1 cellular context compared by ENCODE assay signal in genomic region chrX:18348047-18348446, GRCh38.
TF ChIP-seq lines count a peak whose summit lies in the region.

No MANE protein-coding gene starts in this region.

TF ChIP-seq in HEK293, 187 proteins besides CTCF, POLR2A, EP300 and RAD21 (continued from another document):
- TF ChIP-seq ZNF621 (tag by site-specific recombination; IDR thresholded peaks at IDR 0.05) (no peak), MEIS1 (CRISPR knock-in tag; IDR thresholded peaks at IDR 0.05; ENCODE audit: borderline replicate concordance) (peak; percentile 78), GFI1B (tag by site-specific recombination; IDR thresholded peaks at IDR 0.05) (peak; percentile 87), SP7 (tag by site-specific recombination; IDR thresholded peaks at IDR 0.05) (peak; percentile 65; the same call in 1 of the 2 replicates), OVOL3 (tag by site-specific recombination; IDR thresholded peaks at IDR 0.05) (no peak), KLF10 (tag by site-specific recombination; IDR thresholded peaks at IDR 0.05) (0 out of 2 replicates have a peak, but pooled peaks have one; percentile 15), ZBTB48 (tag by site-specific recombination; IDR thresholded peaks at IDR 0.05) (no peak), ZNF112 (tag by site-specific recombination; IDR thresholded peaks at IDR 0.05) (no peak), HIC1 (tag by site-specific recombination; IDR thresholded peaks at IDR 0.05) (peak; percentile 60), OSR2 (tag by site-specific recombination; IDR thresholded peaks at IDR 0.05) (peak; percentile 75), FEZF1 (tag by site-specific recombination; IDR thresholded peaks at IDR 0.05) (peak; percentile 96), TRIM28 (IDR thresholded peaks at IDR 0.05; ENCODE audit: borderline replicate concordance, low read length) (peak; percentile 69), HOXA7 (CRISPR knock-in tag; IDR thresholded peaks at IDR 0.05; ENCODE audit: borderline replicate concordance) (no peak), ZNF596 (tag by site-specific recombination; IDR thresholded peaks at IDR 0.05) (0 out of 2 replicates have a peak, but pooled peaks have one; percentile 24), ZNF404 (tag by site-specific recombination; IDR thresholded peaks at IDR 0.05) (no peak), ZNF629 (tag by site-specific recombination; IDR thresholded peaks at IDR 0.05) (0 out of 2 replicates have a peak, but pooled peaks have one; percentile 24), ZNF843 (tag by site-specific recombination; IDR thresholded peaks at IDR 0.05) (peak; percentile 86), ZSCAN18 (tag by site-specific recombination; IDR thresholded peaks at IDR 0.05) (no peak), SCRT2 (tag by site-specific recombination; IDR thresholded peaks at IDR 0.05) (0 out of 2 replicates have a peak, but pooled peaks have one; percentile 19), MZF1 (tag by site-specific recombination; IDR thresholded peaks at IDR 0.05; ENCODE audit: borderline replicate concordance) (0 out of 2 replicates have a peak, but pooled peaks have one; percentile 42), ZEB2 (tag by site-specific recombination; IDR thresholded peaks at IDR 0.05) (peak; percentile 57; the same call in 1 of the 2 replicates)
- TF ChIP-seq, protein P1, sequence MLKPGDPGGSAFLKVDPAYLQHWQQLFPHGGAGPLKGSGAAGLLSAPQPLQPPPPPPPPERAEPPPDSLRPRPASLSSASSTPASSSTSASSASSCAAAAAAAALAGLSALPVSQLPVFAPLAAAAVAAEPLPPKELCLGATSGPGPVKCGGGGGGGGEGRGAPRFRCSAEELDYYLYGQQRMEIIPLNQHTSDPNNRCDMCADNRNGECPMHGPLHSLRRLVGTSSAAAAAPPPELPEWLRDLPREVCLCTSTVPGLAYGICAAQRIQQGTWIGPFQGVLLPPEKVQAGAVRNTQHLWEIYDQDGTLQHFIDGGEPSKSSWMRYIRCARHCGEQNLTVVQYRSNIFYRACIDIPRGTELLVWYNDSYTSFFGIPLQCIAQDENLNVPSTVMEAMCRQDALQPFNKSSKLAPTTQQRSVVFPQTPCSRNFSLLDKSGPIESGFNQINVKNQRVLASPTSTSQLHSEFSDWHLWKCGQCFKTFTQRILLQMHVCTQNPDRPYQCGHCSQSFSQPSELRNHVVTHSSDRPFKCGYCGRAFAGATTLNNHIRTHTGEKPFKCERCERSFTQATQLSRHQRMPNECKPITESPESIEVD (tag by site-specific recombination; IDR thresholded peaks at IDR 0.05), result peak; percentile 97
- TF ChIP-seq, protein P2, sequence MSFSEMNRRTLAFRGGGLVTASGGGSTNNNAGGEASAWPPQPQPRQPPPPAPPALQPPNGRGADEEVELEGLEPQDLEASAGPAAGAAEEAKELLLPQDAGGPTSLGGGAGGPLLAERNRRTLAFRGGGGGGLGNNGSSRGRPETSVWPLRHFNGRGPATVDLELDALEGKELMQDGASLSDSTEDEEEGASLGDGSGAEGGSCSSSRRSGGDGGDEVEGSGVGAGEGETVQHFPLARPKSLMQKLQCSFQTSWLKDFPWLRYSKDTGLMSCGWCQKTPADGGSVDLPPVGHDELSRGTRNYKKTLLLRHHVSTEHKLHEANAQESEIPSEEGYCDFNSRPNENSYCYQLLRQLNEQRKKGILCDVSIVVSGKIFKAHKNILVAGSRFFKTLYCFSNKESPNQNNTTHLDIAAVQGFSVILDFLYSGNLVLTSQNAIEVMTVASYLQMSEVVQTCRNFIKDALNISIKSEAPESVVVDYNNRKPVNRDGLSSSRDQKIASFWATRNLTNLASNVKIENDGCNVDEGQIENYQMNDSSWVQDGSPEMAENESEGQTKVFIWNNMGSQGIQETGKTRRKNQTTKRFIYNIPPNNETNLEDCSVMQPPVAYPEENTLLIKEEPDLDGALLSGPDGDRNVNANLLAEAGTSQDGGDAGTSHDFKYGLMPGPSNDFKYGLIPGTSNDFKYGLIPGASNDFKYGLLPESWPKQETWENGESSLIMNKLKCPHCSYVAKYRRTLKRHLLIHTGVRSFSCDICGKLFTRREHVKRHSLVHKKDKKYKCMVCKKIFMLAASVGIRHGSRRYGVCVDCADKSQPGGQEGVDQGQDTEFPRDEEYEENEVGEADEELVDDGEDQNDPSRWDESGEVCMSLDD (tag by site-specific recombination; IDR thresholded peaks at IDR 0.05), result no peak
- TF ChIP-seq, protein P3, sequence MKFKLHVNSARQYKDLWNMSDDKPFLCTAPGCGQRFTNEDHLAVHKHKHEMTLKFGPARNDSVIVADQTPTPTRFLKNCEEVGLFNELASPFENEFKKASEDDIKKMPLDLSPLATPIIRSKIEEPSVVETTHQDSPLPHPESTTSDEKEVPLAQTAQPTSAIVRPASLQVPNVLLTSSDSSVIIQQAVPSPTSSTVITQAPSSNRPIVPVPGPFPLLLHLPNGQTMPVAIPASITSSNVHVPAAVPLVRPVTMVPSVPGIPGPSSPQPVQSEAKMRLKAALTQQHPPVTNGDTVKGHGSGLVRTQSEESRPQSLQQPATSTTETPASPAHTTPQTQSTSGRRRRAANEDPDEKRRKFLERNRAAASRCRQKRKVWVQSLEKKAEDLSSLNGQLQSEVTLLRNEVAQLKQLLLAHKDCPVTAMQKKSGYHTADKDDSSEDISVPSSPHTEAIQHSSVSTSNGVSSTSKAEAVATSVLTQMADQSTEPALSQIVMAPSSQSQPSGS (tag by site-specific recombination; IDR thresholded peaks at IDR 0.05; ENCODE audit: low read depth), result peak; percentile 13; the same call in 1 of the 2 replicates
